ENCODE assay signal across 8 cellular contexts in genomic region chr9:70412678-70413426, GRCh38. TPM values are rescaled to one million over a fixed set of nuclear protein-coding genes. Genes with fewer than 3 reads are reported as not detected.
DNase-seq lines count a peak whose midpoint lies in the region; ATAC-seq, FAIRE-seq and TF ChIP-seq lines count a peak whose summit lies in the region.

No MANE protein-coding gene starts in this region.

- TF ChIP-seq RAD21 in A549 (conservative IDR thresholded peaks at IDR 0.05 in 1 of 2, IDR thresholded peaks at IDR 0.05 in 1 of 2), result no peak

- H3K27me3 ChIP-seq in right lobe of liver, result no peaks in the 10 kb centered on the region

- WGBS in A549 (ENCODE audit: missing lambda C conversion rate), result 3% methylated on average over 33 of the region's 55 CpGs
- 0% methylated on average over 11 of the region's 55 CpGs for WGBS in right lobe of liver (ENCODE audit: insufficient coverage, low coverage, low lambda C conversion rate, missing lambda C conversion rate)

- ATAC-seq in A549, result peak; percentile 12 to 31
- peak; percentile 0 for ATAC-seq in GM18909 (IDR thresholded peaks at IDR 0.05; ENCODE audit: poor library complexity, unreplicated experiment)
- peak; percentile 14 to 48 (median 34) for ATAC-seq in right lobe of liver

- peak overlapping the region; percentile 87 for H3K4me2 ChIP-seq in A549

- H3K9me3 ChIP-seq in A549 (no peaks in the 10 kb centered on the region), right lobe of liver (no peaks in the 10 kb centered on the region)

- TF ChIP-seq POLR2A in A549 (IDR thresholded peaks at IDR 0.05; ENCODE audit: low read length) (no peak), right lobe of liver (IDR thresholded peaks at IDR 0.05) (peak; percentile 21)

- no peak for FAIRE-seq in A549 (lab: Jason Lieb, UNC)

- no peak for TF ChIP-seq EP300 in A549 (IDR thresholded peaks at IDR 0.05)

- POLR2A ChIA-PET in A549 (lab: Yijun Ruan, JAX), result interaction anchor here (0.6 to 1.0 kb wide), 3 partner anchors 8 to 82 kb away, joined by 3 to 7 read pairs (median 3); no protein-coding TSS in a partner anchor

- CTCF ChIA-PET in A549 (lab: Yijun Ruan, JAX), result interaction anchor here (1.0 to 1.3 kb wide), 4 partner anchors 13 to 72 kb away, joined by 3 to 7 read pairs (median 3); no protein-coding TSS in a partner anchor

- H3K36me3 ChIP-seq in right lobe of liver, result peaks cover 0 to 3% (median 0%) of the 10 kb centered on the region in 4 donors

- DNase-seq in A549 (ENCODE audit: low read depth in 1 of 2, low spot score in 1 of 2) (peak; percentile 28 to 53), NCI-H2107 (lab: John Stamatoyannopoulos, UW) (peak; percentile 54), right lobe of liver (peak; percentile 85 to 90 (median 88)), NCI-H446 treated with DMSO at 0.1 percent for 48 hours (lab: John Stamatoyannopoulos, UW) (no peak)
- DNase-seq in activated CD8-positive, alpha-beta memory T cell treated with anti-CD3 and anti-CD28 coated beads for 4 hours (ENCODE audit: low read depth in 2 of 2), result peak; percentile 11 to 12
- DNase-seq in effector CD8-positive, alpha-beta T cell (lab: John Stamatoyannopoulos, UW), result peak; percentile 26
- DNase-seq in stimulated activated CD8-positive, alpha-beta memory T cell treated with anti-CD3 and anti-CD28 coated beads, Interleukin-15, amount 100 ng/mL, for 1 hour (ENCODE audit: low read depth), result peak; percentile 14

- peak overlapping the region; percentile 82 to 89 for H3K27ac ChIP-seq in A549
- peak overlapping the region; percentile 98 to 100 (median 100) for H3K27ac ChIP-seq in right lobe of liver

- peaks cover 12% of the 10 kb centered on the region; the same call in 2 of the 3 replicates for H3K4me1 ChIP-seq in A549
- H3K4me1 ChIP-seq in right lobe of liver, result peaks cover 0 to 52% (median 18%) of the 10 kb centered on the region in 4 donors

- TF ChIP-seq CTCF in A549 (IDR thresholded peaks at IDR 0.05) (no peak), right lobe of liver (IDR thresholded peaks at IDR 0.05) (no peak)

- peak overlapping the region; percentile 64 for H3K4me3 ChIP-seq in A549
- H3K4me3 ChIP-seq in right lobe of liver, result peak overlapping the region; percentile 57 to 86 (median 72)

- intact Hi-C loops in right lobe of liver (cut with DNase I), result no loop called here

TF ChIP-seq in A549, 52 proteins besides CTCF, POLR2A, EP300 and RAD21:
- TF ChIP-seq CBX2 (IDR thresholded peaks at IDR 0.05; ENCODE audit: borderline replicate concordance, low read depth), result no peak
- no peak for TF ChIP-seq NPAS2 (CRISPR knock-in tag; IDR thresholded peaks at IDR 0.05; ENCODE audit: borderline replicate concordance)
- no peak for TF ChIP-seq PBX3 (IDR thresholded peaks at IDR 0.05)
- no peak for TF ChIP-seq ATOH8 (CRISPR knock-in tag; IDR thresholded peaks at IDR 0.05; ENCODE audit: low read depth)
- TF ChIP-seq BCL3 (IDR thresholded peaks at IDR 0.05), result no peak
- TF ChIP-seq JUNB (IDR thresholded peaks at IDR 0.05), result no peak
TF ChIP-seq in A549: peak in this region for 0.

RNA-seq across cellular contexts. Expression of gene KLF9, which starts 1.6 kb away (rescaled TPM):
- polyA plus RNA-seq in A549 (2011; rRNA removed), result 3.1 and 3.9 TPM in 2 replicates
- 0.41 and 0.62 TPM in 2 replicates for polyA plus RNA-seq in A549 (2012; cell fraction: cytosol; rRNA removed)
- 0.38 and 0.50 TPM in 2 replicates for polyA plus RNA-seq in A549 (2012; cell fraction: nucleus; rRNA removed)
- polyA plus RNA-seq in A549 (2017; fragmentation: RNase III; extraction: RNeasy Plus Mini Kit Qiagen cat#74134 plus additional on column Dnase treatment), result 0.52 to 0.84 TPM (median 0.76 TPM) in 3 replicates
- 2.3 and 2.7 TPM in 2 replicates for polyA minus RNA-seq in A549 (2011; rRNA and poly(A)+ RNA removed)
- total RNA-seq in right lobe of liver, result 10 to 100 TPM in 5 of 6 experiments, 1 to 10 TPM in 1; 8.7 to 74.7 (median 32.3) TPM
